ENCODE assay signal across 1 cellular context in the genomic region with DNA sequence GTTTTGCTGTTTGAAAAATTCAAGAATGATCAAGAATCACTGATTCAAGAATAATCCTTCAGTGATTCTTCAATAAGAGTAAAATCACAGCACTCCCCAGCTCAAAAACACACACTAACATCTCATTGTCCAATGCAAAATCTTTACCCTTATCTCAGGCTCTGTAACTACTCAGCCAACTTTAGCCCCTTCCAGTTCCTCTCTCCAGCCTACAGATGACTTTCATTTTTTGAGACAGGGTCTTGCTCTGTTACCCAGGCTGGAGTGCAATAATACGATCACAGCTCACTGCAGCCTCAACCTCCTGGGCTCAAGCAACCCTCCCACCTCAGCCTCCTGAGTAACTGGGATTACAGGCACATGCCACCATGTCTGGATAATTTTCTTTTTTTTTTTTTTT.
TF ChIP-seq lines count a peak whose summit lies in the region.

No MANE protein-coding gene starts in this region.

TF ChIP-seq in K562, 482 proteins besides CTCF, POLR2A, EP300 and RAD21:
- TF ChIP-seq KDM1A (IDR thresholded peaks at IDR 0.05) (peak in 1 of 2 experiments; percentile 30; a peak in 2 of 4 replicates), SPI1 (IDR thresholded peaks at IDR 0.05; ENCODE audit: borderline replicate concordance, low read depth, low read length) (peak; percentile 6; the same call in 1 of the 2 replicates)
- TF ChIP-seq, protein P1, sequence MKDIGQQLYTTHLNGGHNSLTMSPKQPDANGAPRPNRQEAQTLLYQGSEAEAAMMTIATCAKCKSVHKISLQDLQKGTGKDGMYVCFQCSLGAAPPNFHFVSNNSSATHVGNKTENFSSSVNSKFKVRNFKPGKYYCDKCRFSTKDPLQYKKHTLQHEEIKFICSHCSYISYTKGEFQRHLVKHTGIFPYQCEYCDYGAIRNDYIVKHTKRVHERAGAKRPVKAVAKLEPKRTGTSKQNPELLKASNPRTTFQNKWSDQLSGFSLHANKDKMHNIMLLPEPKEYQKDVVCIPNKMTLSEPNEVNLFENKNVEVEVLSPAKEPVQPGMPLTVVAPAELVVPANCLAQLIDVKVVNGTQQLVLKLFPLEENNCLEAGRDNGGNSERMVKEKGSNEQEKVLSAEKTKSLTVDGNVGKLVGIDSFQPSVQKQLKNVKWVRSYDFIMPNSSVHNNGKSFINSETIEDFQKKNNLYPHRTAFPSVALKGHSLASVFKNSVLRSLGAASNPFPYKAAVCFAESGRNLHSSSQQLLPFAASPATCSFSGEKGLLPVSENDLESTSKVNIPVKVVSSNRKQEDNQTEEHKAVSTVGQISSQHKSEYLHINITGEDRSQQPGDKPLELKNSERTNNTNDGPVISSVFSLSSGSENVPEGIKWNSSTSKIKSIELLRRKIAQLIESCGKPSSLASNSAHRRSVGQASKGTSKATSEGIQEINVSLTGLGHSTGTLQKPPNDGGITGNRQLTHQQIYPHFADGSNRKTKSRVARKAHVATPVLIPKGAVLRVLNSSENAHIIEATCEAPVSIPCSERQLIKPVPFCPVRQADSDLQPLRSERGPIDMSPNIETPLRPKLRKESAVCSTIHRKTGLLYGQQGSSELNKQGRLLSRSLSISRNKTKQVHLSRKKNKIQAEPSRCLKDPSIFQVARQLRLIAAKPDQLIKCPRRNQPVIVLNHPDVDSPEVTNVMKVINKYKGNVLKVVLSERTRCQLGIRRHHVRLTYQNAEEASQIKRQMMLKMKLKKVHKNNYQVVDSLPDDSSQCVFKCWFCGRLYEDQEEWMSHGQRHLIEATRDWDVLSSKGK (CRISPR knock-in tag; IDR thresholded peaks at IDR 0.05), result no peak
